ENCODE assay signal across 1 cellular context in the genomic region with DNA sequence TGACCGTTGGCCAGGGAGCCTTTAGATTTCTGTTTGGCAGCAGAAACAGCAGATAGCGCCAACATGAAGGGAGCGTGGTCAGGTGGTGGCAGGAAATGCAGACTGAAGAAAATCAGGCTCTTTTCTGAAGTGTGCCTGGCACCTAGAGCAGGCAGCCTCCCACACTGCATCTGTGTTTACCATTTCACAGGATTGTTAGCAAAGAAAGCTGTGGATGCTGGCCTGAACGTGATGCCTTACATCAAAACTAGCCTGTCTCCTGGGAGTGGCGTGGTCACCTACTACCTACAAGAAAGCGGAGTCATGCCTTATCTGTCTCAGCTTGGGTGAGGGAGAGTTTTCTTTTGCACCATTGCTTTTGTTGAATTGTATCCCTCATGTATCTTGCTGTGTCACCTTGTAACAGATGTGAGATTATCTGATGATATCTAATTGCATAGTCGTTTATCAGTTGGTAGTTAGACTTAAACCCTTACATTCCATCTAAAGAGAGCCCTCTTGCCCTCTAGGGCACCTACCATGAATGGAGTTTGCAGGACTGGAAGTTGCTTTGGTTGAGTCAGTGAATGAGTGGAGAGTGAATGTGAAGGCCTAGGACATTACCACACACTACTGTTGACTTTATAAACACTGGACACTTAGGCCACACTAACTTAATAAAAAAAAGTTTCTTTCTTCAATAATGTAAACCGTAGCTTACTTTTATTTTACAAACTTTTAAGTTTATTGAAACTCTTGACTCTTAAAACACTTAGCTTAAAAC.
TF ChIP-seq lines count a peak whose summit lies in the region.

No MANE protein-coding gene starts in this region.

TF ChIP-seq in HepG2, 621 proteins besides CTCF, POLR2A, EP300 and RAD21 (continued from another document):
- TF ChIP-seq, protein P1, sequence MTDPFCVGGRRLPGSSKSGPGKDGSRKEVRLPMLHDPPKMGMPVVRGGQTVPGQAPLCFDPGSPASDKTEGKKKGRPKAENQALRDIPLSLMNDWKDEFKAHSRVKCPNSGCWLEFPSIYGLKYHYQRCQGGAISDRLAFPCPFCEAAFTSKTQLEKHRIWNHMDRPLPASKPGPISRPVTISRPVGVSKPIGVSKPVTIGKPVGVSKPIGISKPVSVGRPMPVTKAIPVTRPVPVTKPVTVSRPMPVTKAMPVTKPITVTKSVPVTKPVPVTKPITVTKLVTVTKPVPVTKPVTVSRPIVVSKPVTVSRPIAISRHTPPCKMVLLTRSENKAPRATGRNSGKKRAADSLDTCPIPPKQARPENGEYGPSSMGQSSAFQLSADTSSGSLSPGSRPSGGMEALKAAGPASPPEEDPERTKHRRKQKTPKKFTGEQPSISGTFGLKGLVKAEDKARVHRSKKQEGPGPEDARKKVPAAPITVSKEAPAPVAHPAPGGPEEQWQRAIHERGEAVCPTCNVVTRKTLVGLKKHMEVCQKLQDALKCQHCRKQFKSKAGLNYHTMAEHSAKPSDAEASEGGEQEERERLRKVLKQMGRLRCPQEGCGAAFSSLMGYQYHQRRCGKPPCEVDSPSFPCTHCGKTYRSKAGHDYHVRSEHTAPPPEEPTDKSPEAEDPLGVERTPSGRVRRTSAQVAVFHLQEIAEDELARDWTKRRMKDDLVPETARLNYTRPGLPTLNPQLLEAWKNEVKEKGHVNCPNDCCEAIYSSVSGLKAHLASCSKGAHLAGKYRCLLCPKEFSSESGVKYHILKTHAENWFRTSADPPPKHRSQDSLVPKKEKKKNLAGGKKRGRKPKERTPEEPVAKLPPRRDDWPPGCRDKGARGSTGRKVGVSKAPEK (CRISPR knock-in tag; IDR thresholded peaks at IDR 0.05; ENCODE audit: borderline replicate concordance): no peak
- TF ChIP-seq TMF1 (CRISPR knock-in tag; IDR thresholded peaks at IDR 0.05; ENCODE audit: low read depth): no peak
- no peak for TF ChIP-seq MEIS1 (CRISPR knock-in tag; IDR thresholded peaks at IDR 0.05; ENCODE audit: borderline replicate concordance)
- no peak for TF ChIP-seq SCMH1 (CRISPR knock-in tag; IDR thresholded peaks at IDR 0.05; ENCODE audit: borderline replicate concordance)
- no peak for TF ChIP-seq HDAC6 (IDR thresholded peaks at IDR 0.05; ENCODE audit: low read depth, low read length)
- TF ChIP-seq ZNF496 (CRISPR knock-in tag; IDR thresholded peaks at IDR 0.05; ENCODE audit: insufficient replicate concordance): no peak
- TF ChIP-seq ZNF180 (CRISPR knock-in tag; IDR thresholded peaks at IDR 0.05; ENCODE audit: borderline replicate concordance, low read depth): no peak
- TF ChIP-seq, protein P2, sequence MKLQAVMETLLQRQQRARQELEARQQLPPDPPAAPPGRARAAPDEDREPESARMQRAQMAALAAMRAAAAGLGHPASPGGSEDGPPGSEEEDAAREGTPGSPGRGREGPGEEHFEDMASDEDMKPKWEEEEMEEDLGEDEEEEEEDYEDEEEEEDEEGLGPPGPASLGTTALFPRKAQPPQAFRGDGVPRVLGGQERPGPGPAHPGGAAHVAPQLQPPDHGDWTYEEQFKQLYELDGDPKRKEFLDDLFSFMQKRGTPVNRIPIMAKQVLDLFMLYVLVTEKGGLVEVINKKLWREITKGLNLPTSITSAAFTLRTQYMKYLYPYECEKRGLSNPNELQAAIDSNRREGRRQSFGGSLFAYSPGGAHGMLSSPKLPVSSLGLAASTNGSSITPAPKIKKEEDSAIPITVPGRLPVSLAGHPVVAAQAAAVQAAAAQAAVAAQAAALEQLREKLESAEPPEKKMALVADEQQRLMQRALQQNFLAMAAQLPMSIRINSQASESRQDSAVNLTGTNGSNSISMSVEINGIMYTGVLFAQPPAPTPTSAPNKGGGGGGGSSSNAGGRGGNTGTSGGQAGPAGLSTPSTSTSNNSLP (IDR thresholded peaks at IDR 0.05; ENCODE audit: low read depth, low read length): no peak
- TF ChIP-seq RFX5 (IDR thresholded peaks at IDR 0.05; ENCODE audit: low read depth, low read length): no peak
- TF ChIP-seq, protein P3, sequence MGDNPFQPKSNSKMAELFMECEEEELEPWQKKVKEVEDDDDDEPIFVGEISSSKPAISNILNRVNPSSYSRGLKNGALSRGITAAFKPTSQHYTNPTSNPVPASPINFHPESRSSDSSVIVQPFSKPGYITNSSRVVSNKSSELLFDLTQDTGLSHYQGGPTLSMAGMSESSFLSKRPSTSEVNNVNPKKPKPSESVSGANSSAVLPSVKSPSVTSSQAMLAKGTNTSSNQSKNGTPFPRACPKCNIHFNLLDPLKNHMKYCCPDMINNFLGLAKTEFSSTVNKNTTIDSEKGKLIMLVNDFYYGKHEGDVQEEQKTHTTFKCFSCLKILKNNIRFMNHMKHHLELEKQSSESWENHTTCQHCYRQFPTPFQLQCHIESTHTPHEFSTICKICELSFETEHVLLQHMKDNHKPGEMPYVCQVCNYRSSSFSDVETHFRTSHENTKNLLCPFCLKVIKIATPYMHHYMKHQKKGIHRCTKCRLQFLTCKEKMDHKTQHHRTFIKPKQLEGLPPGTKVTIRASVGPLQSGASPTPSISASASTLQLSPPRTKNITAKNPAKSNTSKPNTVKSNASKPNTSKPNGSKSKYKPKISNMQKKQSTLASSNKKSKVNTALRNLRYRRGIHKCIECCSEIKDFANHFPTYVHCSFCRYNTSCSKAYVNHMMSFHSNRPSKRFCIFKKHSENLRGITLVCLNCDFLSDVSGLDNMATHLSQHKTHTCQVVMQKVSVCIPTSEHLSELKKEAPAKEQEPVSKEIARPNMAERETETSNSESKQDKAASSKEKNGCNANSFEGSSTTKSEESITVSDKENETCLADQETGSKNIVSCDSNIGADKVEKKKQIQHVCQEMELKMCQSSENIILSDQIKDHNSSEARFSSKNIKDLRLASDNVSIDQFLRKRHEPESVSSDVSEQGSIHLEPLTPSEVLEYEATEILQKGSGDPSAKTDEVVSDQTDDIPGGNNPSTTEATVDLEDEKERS (CRISPR knock-in tag; IDR thresholded peaks at IDR 0.05): no peak
- no peak for TF ChIP-seq ZNF207 (IDR thresholded peaks at IDR 0.05; ENCODE audit: borderline replicate concordance)
- 0 out of 2 replicates have a peak, but pooled peaks have one; percentile 33 for TF ChIP-seq BORCS8-MEF2B (CRISPR knock-in tag; IDR thresholded peaks at IDR 0.05)
- TF ChIP-seq, protein P4, sequence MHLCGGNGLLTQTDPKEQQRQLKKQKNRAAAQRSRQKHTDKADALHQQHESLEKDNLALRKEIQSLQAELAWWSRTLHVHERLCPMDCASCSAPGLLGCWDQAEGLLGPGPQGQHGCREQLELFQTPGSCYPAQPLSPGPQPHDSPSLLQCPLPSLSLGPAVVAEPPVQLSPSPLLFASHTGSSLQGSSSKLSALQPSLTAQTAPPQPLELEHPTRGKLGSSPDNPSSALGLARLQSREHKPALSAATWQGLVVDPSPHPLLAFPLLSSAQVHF (CRISPR knock-in tag; IDR thresholded peaks at IDR 0.05): no peak
- TF ChIP-seq, protein P5, sequence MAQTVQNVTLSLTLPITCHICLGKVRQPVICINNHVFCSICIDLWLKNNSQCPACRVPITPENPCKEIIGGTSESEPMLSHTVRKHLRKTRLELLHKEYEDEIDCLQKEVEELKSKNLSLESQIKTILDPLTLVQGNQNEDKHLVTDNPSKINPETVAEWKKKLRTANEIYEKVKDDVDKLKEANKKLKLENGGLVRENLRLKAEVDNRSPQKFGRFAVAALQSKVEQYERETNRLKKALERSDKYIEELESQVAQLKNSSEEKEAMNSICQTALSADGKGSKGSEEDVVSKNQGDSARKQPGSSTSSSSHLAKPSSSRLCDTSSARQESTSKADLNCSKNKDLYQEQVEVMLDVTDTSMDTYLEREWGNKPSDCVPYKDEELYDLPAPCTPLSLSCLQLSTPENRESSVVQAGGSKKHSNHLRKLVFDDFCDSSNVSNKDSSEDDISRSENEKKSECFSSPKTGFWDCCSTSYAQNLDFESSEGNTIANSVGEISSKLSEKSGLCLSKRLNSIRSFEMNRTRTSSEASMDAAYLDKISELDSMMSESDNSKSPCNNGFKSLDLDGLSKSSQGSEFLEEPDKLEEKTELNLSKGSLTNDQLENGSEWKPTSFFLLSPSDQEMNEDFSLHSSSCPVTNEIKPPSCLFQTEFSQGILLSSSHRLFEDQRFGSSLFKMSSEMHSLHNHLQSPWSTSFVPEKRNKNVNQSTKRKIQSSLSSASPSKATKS (CRISPR knock-in tag; IDR thresholded peaks at IDR 0.05): no peak
- TF ChIP-seq YEATS2 (CRISPR knock-in tag; IDR thresholded peaks at IDR 0.05; ENCODE audit: borderline replicate concordance): no peak
- no peak for TF ChIP-seq ETV5 (CRISPR knock-in tag; IDR thresholded peaks at IDR 0.05; ENCODE audit: borderline replicate concordance)
- TF ChIP-seq ZNF292 (CRISPR knock-in tag; IDR thresholded peaks at IDR 0.05; ENCODE audit: borderline replicate concordance, low read depth): no peak
- TF ChIP-seq, protein P6, sequence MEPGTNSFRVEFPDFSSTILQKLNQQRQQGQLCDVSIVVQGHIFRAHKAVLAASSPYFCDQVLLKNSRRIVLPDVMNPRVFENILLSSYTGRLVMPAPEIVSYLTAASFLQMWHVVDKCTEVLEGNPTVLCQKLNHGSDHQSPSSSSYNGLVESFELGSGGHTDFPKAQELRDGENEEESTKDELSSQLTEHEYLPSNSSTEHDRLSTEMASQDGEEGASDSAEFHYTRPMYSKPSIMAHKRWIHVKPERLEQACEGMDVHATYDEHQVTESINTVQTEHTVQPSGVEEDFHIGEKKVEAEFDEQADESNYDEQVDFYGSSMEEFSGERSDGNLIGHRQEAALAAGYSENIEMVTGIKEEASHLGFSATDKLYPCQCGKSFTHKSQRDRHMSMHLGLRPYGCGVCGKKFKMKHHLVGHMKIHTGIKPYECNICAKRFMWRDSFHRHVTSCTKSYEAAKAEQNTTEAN (CRISPR knock-in tag; conservative IDR thresholded peaks at IDR 0.05): no peak
- TF ChIP-seq JARID2 (CRISPR knock-in tag; IDR thresholded peaks at IDR 0.05; ENCODE audit: insufficient replicate concordance): no peak
- no peak for TF ChIP-seq HOXA3 (CRISPR knock-in tag; IDR thresholded peaks at IDR 0.05)
- TF ChIP-seq, protein P7, sequence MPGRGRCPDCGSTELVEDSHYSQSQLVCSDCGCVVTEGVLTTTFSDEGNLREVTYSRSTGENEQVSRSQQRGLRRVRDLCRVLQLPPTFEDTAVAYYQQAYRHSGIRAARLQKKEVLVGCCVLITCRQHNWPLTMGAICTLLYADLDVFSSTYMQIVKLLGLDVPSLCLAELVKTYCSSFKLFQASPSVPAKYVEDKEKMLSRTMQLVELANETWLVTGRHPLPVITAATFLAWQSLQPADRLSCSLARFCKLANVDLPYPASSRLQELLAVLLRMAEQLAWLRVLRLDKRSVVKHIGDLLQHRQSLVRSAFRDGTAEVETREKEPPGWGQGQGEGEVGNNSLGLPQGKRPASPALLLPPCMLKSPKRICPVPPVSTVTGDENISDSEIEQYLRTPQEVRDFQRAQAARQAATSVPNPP (CRISPR knock-in tag; IDR thresholded peaks at IDR 0.05): no peak
- TF ChIP-seq ZNF652 (CRISPR knock-in tag; IDR thresholded peaks at IDR 0.05; ENCODE audit: borderline replicate concordance, low read depth): no peak
- TF ChIP-seq, protein P8, sequence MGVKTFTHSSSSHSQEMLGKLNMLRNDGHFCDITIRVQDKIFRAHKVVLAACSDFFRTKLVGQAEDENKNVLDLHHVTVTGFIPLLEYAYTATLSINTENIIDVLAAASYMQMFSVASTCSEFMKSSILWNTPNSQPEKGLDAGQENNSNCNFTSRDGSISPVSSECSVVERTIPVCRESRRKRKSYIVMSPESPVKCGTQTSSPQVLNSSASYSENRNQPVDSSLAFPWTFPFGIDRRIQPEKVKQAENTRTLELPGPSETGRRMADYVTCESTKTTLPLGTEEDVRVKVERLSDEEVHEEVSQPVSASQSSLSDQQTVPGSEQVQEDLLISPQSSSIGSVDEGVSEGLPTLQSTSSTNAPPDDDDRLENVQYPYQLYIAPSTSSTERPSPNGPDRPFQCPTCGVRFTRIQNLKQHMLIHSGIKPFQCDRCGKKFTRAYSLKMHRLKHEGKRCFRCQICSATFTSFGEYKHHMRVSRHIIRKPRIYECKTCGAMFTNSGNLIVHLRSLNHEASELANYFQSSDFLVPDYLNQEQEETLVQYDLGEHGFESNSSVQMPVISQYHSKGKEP (CRISPR knock-in tag; IDR thresholded peaks at IDR 0.05): no peak
- TF ChIP-seq, protein P9, sequence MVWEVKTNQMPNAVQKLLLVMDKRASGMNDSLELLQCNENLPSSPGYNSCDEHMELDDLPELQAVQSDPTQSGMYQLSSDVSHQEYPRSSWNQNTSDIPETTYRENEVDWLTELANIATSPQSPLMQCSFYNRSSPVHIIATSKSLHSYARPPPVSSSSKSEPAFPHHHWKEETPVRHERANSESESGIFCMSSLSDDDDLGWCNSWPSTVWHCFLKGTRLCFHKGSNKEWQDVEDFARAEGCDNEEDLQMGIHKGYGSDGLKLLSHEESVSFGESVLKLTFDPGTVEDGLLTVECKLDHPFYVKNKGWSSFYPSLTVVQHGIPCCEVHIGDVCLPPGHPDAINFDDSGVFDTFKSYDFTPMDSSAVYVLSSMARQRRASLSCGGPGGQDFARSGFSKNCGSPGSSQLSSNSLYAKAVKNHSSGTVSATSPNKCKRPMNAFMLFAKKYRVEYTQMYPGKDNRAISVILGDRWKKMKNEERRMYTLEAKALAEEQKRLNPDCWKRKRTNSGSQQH (CRISPR knock-in tag; IDR thresholded peaks at IDR 0.05; ENCODE audit: low read depth): no peak
- TF ChIP-seq, protein P10, sequence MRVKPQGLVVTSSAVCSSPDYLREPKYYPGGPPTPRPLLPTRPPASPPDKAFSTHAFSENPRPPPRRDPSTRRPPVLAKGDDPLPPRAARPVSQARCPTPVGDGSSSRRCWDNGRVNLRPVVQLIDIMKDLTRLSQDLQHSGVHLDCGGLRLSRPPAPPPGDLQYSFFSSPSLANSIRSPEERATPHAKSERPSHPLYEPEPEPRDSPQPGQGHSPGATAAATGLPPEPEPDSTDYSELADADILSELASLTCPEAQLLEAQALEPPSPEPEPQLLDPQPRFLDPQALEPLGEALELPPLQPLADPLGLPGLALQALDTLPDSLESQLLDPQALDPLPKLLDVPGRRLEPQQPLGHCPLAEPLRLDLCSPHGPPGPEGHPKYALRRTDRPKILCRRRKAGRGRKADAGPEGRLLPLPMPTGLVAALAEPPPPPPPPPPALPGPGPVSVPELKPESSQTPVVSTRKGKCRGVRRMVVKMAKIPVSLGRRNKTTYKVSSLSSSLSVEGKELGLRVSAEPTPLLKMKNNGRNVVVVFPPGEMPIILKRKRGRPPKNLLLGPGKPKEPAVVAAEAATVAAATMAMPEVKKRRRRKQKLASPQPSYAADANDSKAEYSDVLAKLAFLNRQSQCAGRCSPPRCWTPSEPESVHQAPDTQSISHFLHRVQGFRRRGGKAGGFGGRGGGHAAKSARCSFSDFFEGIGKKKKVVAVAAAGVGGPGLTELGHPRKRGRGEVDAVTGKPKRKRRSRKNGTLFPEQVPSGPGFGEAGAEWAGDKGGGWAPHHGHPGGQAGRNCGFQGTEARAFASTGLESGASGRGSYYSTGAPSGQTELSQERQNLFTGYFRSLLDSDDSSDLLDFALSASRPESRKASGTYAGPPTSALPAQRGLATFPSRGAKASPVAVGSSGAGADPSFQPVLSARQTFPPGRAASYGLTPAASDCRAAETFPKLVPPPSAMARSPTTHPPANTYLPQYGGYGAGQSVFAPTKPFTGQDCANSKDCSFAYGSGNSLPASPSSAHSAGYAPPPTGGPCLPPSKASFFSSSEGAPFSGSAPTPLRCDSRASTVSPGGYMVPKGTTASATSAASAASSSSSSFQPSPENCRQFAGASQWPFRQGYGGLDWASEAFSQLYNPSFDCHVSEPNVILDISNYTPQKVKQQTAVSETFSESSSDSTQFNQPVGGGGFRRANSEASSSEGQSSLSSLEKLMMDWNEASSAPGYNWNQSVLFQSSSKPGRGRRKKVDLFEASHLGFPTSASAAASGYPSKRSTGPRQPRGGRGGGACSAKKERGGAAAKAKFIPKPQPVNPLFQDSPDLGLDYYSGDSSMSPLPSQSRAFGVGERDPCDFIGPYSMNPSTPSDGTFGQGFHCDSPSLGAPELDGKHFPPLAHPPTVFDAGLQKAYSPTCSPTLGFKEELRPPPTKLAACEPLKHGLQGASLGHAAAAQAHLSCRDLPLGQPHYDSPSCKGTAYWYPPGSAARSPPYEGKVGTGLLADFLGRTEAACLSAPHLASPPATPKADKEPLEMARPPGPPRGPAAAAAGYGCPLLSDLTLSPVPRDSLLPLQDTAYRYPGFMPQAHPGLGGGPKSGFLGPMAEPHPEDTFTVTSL (CRISPR knock-in tag; IDR thresholded peaks at IDR 0.05; ENCODE audit: borderline replicate concordance): no peak
- TF ChIP-seq PAX8 (CRISPR knock-in tag; IDR thresholded peaks at IDR 0.05; ENCODE audit: borderline replicate concordance): no peak
